In the genomic region with DNA sequence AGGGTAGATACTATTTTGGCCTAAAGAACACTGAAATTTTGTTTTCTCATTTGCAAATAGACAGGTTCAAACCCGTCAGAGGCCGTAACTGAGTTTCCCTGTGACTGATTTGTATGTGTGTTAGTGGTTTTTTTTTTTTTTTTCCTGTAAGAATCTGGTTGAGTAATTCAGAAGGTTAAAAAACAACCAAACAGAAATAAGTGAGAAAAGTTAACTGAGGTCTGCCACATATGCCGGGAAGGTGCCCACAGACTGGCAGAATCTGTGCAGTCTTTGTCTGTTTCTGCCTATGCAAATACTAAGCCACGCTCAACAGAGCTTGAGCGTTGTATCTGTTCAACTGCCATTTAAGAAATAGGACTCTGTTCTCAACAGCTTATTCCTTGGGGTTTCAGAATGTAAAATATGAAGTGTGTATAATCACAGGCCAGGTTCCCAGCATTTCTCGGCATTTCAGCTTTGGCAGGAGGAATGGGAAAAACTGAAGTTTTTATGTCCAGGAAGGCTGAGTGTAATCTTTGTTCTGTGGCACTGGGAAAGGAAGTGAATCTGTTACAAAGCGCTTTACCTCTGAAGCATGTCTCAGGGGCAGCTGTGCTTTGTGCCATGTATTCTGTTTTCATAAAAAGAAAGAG, we compare ENCODE assay signal across 8 cellular contexts.
A peak's percentile ranks its signal among the peaks of the same experiment; 100 is the strongest.
DNase-seq lines count a peak whose midpoint lies in the region; ATAC-seq, FAIRE-seq and TF ChIP-seq lines count a peak whose summit lies in the region.

No MANE protein-coding gene starts in this region.

- H3K9me2 ChIP-seq in SK-N-SH: no peaks in the 10 kb centered on the region

- no peak for TF ChIP-seq RAD21 in SK-N-SH (IDR thresholded peaks at IDR 0.05; ENCODE audit: low read length)

- no peaks in the 10 kb centered on the region for H4K20me1 ChIP-seq in SK-N-SH (ENCODE audit: insufficient read depth)

- H3K36me3 ChIP-seq in brain microvascular endothelial cell (replicated peaks) (no peaks in the 10 kb centered on the region), SK-N-SH (replicated peaks in 1 of 2; ENCODE audit: control insufficient read depth in 1 of 2, insufficient read depth in 2 of 2, low read length in 1 of 2) (no peaks in the 10 kb centered on the region)

- H3K4me3 ChIP-seq in brain microvascular endothelial cell (ENCODE audit: low read depth, low read length): no peak overlapping the region
- no peak overlapping the region for H3K4me3 ChIP-seq in SK-N-SH (ENCODE audit: low read depth in 2 of 2, low read length in 1 of 2)

- DNase-seq in GM12891 (ENCODE audit: insufficient read length, low spot score) (no peak), NCI-H526 (lab: John Stamatoyannopoulos, UW) (peak; percentile 85 to 89), amniotic epithelial cell (ENCODE audit: low read depth) (peak; percentile 62), natural killer cell (peak; percentile 54), brain microvascular endothelial cell (no peak), amniotic stem cell (lab: John Stamatoyannopoulos, UW) (no peak), SK-N-SH (no peak)

- intact Hi-C loops in natural killer cell (cut with micrococcal nuclease): loop anchor here (2.0 kb wide), 1 partner anchor 26 kb away; no protein-coding TSS in a partner anchor

- H3K9me3 Mint-ChIP-seq in natural killer cell: no peaks in the 10 kb centered on the region

- FAIRE-seq in GM12891 (lab: Jason Lieb, UNC): peak; percentile 77

- no peak for TF ChIP-seq POLR2A in GM12891 (IDR thresholded peaks at IDR 0.05; ENCODE audit: low read depth, low read length)

- H3K27ac ChIP-seq in brain microvascular endothelial cell (no peak overlapping the region), SK-N-SH (ENCODE audit: low read depth in 2 of 2, low read length in 1 of 2) (peak overlapping the region in 1 of 2 experiments; percentile 36; a peak in 1 of 4 replicates)

- 96% methylated on average over 7 of the region's 7 CpGs for WGBS in SK-N-SH (ENCODE audit: low lambda C conversion rate)

- H3K4me3 Mint-ChIP-seq in natural killer cell: peak overlapping the region; percentile 87

- H3K4me2 ChIP-seq in SK-N-SH: no peak overlapping the region

- H3K27ac Mint-ChIP-seq in natural killer cell: peak overlapping the region in 1 of 2 donors; percentile 93

- H3F3A ChIP-seq in SK-N-SH (replicated peaks; ENCODE audit: insufficient read depth): no peaks in the 10 kb centered on the region

- H3K9ac ChIP-seq in SK-N-SH: no peak overlapping the region

- peaks cover 0 to 13% of the 10 kb centered on the region in 2 experiments; a peak in 2 of 4 replicates for H3K4me1 ChIP-seq in SK-N-SH (ENCODE audit: control insufficient read depth in 1 of 2, insufficient read depth in 2 of 2, low read depth in 1 of 2, low read length in 1 of 2)

- CTCF ChIA-PET in SK-N-SH (lab: Yijun Ruan, JAX): interaction anchor here (0.7 to 1.4 kb wide), 5 partner anchors 10 to 37 kb away, joined by 3 to 4 read pairs (median 3); no protein-coding TSS in a partner anchor

- peaks cover 12% of the 10 kb centered on the region for H3K36me3 Mint-ChIP-seq in natural killer cell

- H2AFZ ChIP-seq in SK-N-SH (ENCODE audit: low read depth): no peak overlapping the region

- H3K27me3 ChIP-seq in brain microvascular endothelial cell (replicated peaks): no peaks in the 10 kb centered on the region
- H3K27me3 ChIP-seq in SK-N-SH (ENCODE audit: insufficient read depth): no peaks in the 10 kb centered on the region

- TF ChIP-seq CTCF in natural killer cell (IDR thresholded peaks at IDR 0.05) (no peak), brain microvascular endothelial cell (IDR thresholded peaks at IDR 0.05; ENCODE audit: low read depth, low read length, missing control alignments) (no peak), SK-N-SH (IDR thresholded peaks at IDR 0.05) (no peak)

- no peaks in the 10 kb centered on the region for H3K79me2 ChIP-seq in SK-N-SH (ENCODE audit: insufficient read depth)

- no peaks in the 10 kb centered on the region for H3K9me3 ChIP-seq in SK-N-SH

- no peak for TF ChIP-seq EP300 in SK-N-SH (IDR thresholded peaks at IDR 0.05; ENCODE audit: borderline replicate concordance in 1 of 2, low read depth in 1 of 2, low read length in 1 of 2)

- peak; percentile 68 for ATAC-seq in GM21825 (IDR thresholded peaks at IDR 0.05; ENCODE audit: unreplicated experiment)
- peak; percentile 80 to 86 (median 83) for ATAC-seq in natural killer cell

- in situ Hi-C loops in brain microvascular endothelial cell (cut with HindIII; ENCODE audit: low pct_ligation_motif_present, low sequenced_read_pairs): no loop called here

- no peaks in the 10 kb centered on the region for H3K27me3 Mint-ChIP-seq in natural killer cell (ENCODE audit: low read depth in 2 of 2)

- POLR2A ChIA-PET in SK-N-SH (lab: Yijun Ruan, JAX): no interaction called here

- H3K4me1 Mint-ChIP-seq in natural killer cell: peaks cover 94 to 98% of the 10 kb centered on the region in 2 donors

TF ChIP-seq in GM12891, 5 proteins besides CTCF, POLR2A, EP300 and RAD21:
- TF ChIP-seq POU2F2 (IDR thresholded peaks at IDR 0.05; ENCODE audit: low read depth, low read length) (peak; percentile 84; the same call in 1 of the 2 replicates), SPI1 (IDR thresholded peaks at IDR 0.05; ENCODE audit: low read depth, low read length) (peak; percentile 81), POLR2AphosphoS5 (IDR thresholded peaks at IDR 0.05; ENCODE audit: low read depth, low read length) (no peak), PAX5 (IDR thresholded peaks at IDR 0.05; ENCODE audit: insufficient read depth, low read length, severe bottlenecking) (no peak), TAF1 (IDR thresholded peaks at IDR 0.05; ENCODE audit: low read depth, low read length) (no peak)

TF ChIP-seq in SK-N-SH, 30 proteins besides CTCF, POLR2A, EP300 and RAD21:
- TF ChIP-seq, protein P1, sequence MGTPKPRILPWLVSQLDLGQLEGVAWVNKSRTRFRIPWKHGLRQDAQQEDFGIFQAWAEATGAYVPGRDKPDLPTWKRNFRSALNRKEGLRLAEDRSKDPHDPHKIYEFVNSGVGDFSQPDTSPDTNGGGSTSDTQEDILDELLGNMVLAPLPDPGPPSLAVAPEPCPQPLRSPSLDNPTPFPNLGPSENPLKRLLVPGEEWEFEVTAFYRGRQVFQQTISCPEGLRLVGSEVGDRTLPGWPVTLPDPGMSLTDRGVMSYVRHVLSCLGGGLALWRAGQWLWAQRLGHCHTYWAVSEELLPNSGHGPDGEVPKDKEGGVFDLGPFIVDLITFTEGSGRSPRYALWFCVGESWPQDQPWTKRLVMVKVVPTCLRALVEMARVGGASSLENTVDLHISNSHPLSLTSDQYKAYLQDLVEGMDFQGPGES (IDR thresholded peaks at IDR 0.05; ENCODE audit: low read depth, low read length): no peak
- TF ChIP-seq, protein P2, sequence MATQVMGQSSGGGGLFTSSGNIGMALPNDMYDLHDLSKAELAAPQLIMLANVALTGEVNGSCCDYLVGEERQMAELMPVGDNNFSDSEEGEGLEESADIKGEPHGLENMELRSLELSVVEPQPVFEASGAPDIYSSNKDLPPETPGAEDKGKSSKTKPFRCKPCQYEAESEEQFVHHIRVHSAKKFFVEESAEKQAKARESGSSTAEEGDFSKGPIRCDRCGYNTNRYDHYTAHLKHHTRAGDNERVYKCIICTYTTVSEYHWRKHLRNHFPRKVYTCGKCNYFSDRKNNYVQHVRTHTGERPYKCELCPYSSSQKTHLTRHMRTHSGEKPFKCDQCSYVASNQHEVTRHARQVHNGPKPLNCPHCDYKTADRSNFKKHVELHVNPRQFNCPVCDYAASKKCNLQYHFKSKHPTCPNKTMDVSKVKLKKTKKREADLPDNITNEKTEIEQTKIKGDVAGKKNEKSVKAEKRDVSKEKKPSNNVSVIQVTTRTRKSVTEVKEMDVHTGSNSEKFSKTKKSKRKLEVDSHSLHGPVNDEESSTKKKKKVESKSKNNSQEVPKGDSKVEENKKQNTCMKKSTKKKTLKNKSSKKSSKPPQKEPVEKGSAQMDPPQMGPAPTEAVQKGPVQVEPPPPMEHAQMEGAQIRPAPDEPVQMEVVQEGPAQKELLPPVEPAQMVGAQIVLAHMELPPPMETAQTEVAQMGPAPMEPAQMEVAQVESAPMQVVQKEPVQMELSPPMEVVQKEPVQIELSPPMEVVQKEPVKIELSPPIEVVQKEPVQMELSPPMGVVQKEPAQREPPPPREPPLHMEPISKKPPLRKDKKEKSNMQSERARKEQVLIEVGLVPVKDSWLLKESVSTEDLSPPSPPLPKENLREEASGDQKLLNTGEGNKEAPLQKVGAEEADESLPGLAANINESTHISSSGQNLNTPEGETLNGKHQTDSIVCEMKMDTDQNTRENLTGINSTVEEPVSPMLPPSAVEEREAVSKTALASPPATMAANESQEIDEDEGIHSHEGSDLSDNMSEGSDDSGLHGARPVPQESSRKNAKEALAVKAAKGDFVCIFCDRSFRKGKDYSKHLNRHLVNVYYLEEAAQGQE (IDR thresholded peaks at IDR 0.05; ENCODE audit: low read depth, low read length): no peak
- TF ChIP-seq, protein P3, sequence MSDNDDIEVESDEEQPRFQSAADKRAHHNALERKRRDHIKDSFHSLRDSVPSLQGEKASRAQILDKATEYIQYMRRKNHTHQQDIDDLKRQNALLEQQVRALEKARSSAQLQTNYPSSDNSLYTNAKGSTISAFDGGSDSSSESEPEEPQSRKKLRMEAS (IDR thresholded peaks at IDR 0.05; ENCODE audit: low read depth): no peak
- TF ChIP-seq SMC3 (IDR thresholded peaks at IDR 0.05; ENCODE audit: low read depth, low read length) (no peak), TCF12 (IDR thresholded peaks at IDR 0.05) (no peak)

Comparison
In these comparisons a context has a peak if more than half of its experiments do, and no peak if none do; other contexts are left out.
1. DNase-seq: peak in NCI-H526 (2 of 2), amniotic epithelial cell (single experiment) and natural killer cell (single experiment); none in GM12891 (single experiment), brain microvascular endothelial cell (single experiment), amniotic stem cell (single experiment) and SK-N-SH (single experiment).